In the genomic region with DNA sequence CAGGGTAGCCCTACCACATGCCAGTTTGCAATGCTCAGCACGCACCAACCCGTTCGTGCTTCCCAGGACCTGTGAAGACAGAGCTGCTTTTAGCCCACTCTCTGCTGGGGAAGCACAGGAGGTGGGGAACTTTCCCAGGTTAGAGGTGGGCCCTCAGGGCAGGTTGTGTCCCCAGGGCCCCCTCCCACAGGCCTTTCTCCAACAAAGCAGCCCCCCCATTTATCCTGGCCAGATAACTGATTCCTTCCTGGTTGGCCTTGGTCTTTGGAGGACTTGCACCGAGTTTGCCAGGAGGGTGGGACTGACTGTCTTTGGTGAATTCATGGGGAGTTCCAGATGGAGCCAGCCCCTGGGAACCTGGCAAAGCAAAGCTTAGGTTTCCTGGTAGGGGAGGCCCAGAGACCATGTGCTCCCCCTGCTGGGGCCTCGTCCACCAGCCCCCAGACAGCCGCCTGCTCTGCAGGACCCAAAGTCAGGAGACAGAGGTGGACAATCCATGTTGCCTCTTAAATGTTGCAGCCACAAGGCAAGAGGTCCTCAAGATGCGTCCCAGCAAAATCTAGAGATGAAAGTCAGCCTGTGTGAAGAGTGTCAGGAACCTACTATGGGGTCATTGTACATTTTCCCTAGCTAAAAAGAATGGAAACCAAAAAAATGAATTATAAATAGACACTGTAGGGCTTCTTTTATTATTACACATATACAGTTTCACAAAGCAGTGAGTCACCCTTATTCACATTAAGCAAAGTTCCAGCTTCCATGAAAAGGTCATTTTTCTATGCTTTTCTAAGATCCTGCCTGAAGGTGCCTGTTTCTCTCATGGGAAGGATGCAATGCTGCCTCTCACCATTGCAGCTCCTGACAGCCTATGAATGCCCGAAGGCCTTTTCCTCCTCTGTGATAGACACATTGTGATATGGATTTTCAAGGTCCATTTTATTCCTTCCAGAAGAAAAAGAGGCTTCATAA, we compare ENCODE assay signal across 11 cellular contexts.
A peak's percentile ranks its signal among the peaks of the same experiment; 100 is the strongest.
DNase-seq lines count a peak whose midpoint lies in the region; ATAC-seq and TF ChIP-seq lines count a peak whose summit lies in the region.
"Had no signal": no experiment of that assay in that cellular context is flagged by ENCODE, and none has a peak within 500 bp of the region (broad histone marks: within the 10 kb centered on the region; RNA-seq: fewer than 3 reads in every experiment).

No MANE protein-coding gene starts in this region.

- TF ChIP-seq POLR2A in gastrocnemius medialis (IDR thresholded peaks at IDR 0.05) = no peak

- H3K9me3 Mint-ChIP-seq in chondrocyte (ENCODE audit: low read depth) (no peaks in the 10 kb centered on the region), progenitor cell of endocrine pancreas (ENCODE audit: low read depth) (no peaks in the 10 kb centered on the region)

- no peak overlapping the region for H3K9ac ChIP-seq in trophoblast cell (ENCODE audit: low read length)

- H3K36me3 Mint-ChIP-seq in chondrocyte (ENCODE audit: low read depth) (no peaks in the 10 kb centered on the region), progenitor cell of endocrine pancreas (ENCODE audit: insufficient read depth) (no peaks in the 10 kb centered on the region)

- H4K91ac ChIP-seq in trophoblast cell (ENCODE audit: low read depth, low read length) = no peak overlapping the region

- peaks cover 22% of the 10 kb centered on the region for H3K4me1 Mint-ChIP-seq in chondrocyte (ENCODE audit: low read depth)
- H3K4me1 Mint-ChIP-seq in progenitor cell of endocrine pancreas (ENCODE audit: low read depth) = peaks cover 18% of the 10 kb centered on the region

- H3K4me1 ChIP-seq in trophoblast cell (ENCODE audit: control insufficient read depth in 1 of 2, insufficient read depth in 2 of 2, low read length in 2 of 2) (peaks cover 8 to 16% of the 10 kb centered on the region in 2 experiments), gastrocnemius medialis (peaks cover 3 to 9% of the 10 kb centered on the region in 2 donors)

- H3K79me1 ChIP-seq in trophoblast cell (ENCODE audit: low read length) = peaks cover 5% of the 10 kb centered on the region

- no peak overlapping the region for H4K8ac ChIP-seq in trophoblast cell (ENCODE audit: low read depth, low read length)

- H3K14ac ChIP-seq in trophoblast cell (ENCODE audit: low read length) = no peak overlapping the region

- TF ChIP-seq CTCF in chondrocyte (IDR thresholded peaks at IDR 0.05) = peak; percentile 69
- peak; percentile 37 for TF ChIP-seq CTCF in progenitor cell of endocrine pancreas (IDR thresholded peaks at IDR 0.05; ENCODE audit: unreplicated experiment)
- TF ChIP-seq CTCF in gastrocnemius medialis (IDR thresholded peaks at IDR 0.05 in 4 of 5, conservative IDR thresholded peaks at IDR 0.05 in 1 of 5) = peak in 1 of 5 experiments; percentile 16

- no peak overlapping the region for H2BK12ac ChIP-seq in trophoblast cell (ENCODE audit: low read length)

- no peak overlapping the region for H2AK5ac ChIP-seq in trophoblast cell (ENCODE audit: low read length)

- H3K9me3 ChIP-seq in trophoblast cell (ENCODE audit: insufficient read depth, low read depth, low read length) (peaks cover 1% of the 10 kb centered on the region), gastrocnemius medialis (no peaks in the 10 kb centered on the region)

- H4K12ac ChIP-seq in trophoblast cell (ENCODE audit: low read depth, low read length) = no peak overlapping the region

- H2BK5ac ChIP-seq in trophoblast cell (ENCODE audit: low read depth, low read length, poor library complexity) = no peak overlapping the region

- H3K27ac ChIP-seq in trophoblast cell (ENCODE audit: low read depth, low read length) (no peak overlapping the region), gastrocnemius medialis (no peak overlapping the region)

- WGBS in trophoblast cell (ENCODE audit: extremely low coverage, insufficient coverage, insufficient read length) = no CpG with 5 or more reads among the region's 8 CpGs

- in situ Hi-C loops in gastrocnemius medialis (cut with MboI; ENCODE audit: low sequenced_read_pairs in 4 of 4) = no loop called here

- no peak overlapping the region for H2AFZ ChIP-seq in trophoblast cell (ENCODE audit: insufficient read depth, low read length, poor library complexity)

- no peak overlapping the region for H3K4me2 ChIP-seq in trophoblast cell (ENCODE audit: low read length)

- no peaks in the 10 kb centered on the region for H3K79me2 ChIP-seq in trophoblast cell (ENCODE audit: control insufficient read depth, insufficient read depth, low read length, poor library complexity)

- H3K4me3 ChIP-seq in trophoblast cell (ENCODE audit: low read depth, low read length) = no peak overlapping the region
- H3K4me3 ChIP-seq in gastrocnemius medialis = no peak overlapping the region
- H3K4me3 ChIP-seq: lung had no signal

- ATAC-seq in gastrocnemius medialis (no peak), HG03039 (IDR thresholded peaks at IDR 0.05; ENCODE audit: unreplicated experiment) (no peak)

- H3K36me3 ChIP-seq in trophoblast cell (ENCODE audit: control insufficient read depth in 1 of 2, insufficient read depth in 2 of 2, low read length in 2 of 2) (no peaks in the 10 kb centered on the region), gastrocnemius medialis (no peaks in the 10 kb centered on the region)

- H3K4me3 Mint-ChIP-seq in chondrocyte (ENCODE audit: unreplicated experiment) (no peak overlapping the region), progenitor cell of endocrine pancreas (ENCODE audit: low read depth) (no peak overlapping the region)

- no peak overlapping the region for H2BK120ac ChIP-seq in trophoblast cell (ENCODE audit: insufficient read depth, low read length, poor library complexity)

- intact Hi-C loops in gastrocnemius medialis (cut with DNase I; ENCODE audit: low total_unique reads) = no loop called here

- no peak overlapping the region for H3K18ac ChIP-seq in trophoblast cell (ENCODE audit: low read length)

- DNase-seq in NCI-H524 (lab: John Stamatoyannopoulos, UW) (peak; percentile 16 to 65), NCI-H524 treated with DMSO at 0.1 percent for 48 hours (lab: John Stamatoyannopoulos, UW) (no peak), NCI-H1092 (lab: John Stamatoyannopoulos, UW) (peak; percentile 13), chondrocyte (ENCODE audit: low spot score) (no peak), progenitor cell of endocrine pancreas (ENCODE audit: low spot score, unreplicated experiment) (no peak), trophoblast cell (no peak), gastrocnemius medialis (no peak)
- DNase-seq: anterior cingulate cortex; stimulated activated CD4-positive, alpha-beta T cell treated with anti-CD3 and anti-CD28 coated beads, Interleukin-4, amount 100 ng/mL, for 4 hours had no signal

- no peak overlapping the region for H3K4ac ChIP-seq in trophoblast cell (ENCODE audit: low read depth, low read length)

- H3K27ac Mint-ChIP-seq in chondrocyte (ENCODE audit: unreplicated experiment) (peak overlapping the region; percentile 13), progenitor cell of endocrine pancreas (peak overlapping the region; percentile 20)

- peaks cover 25% of the 10 kb centered on the region for H3K27me3 Mint-ChIP-seq in chondrocyte (ENCODE audit: low read depth)
- peaks cover 11% of the 10 kb centered on the region for H3K27me3 Mint-ChIP-seq in progenitor cell of endocrine pancreas

- H3K27me3 ChIP-seq in trophoblast cell (ENCODE audit: insufficient read depth, low read length) (no peaks in the 10 kb centered on the region), gastrocnemius medialis (no peaks in the 10 kb centered on the region)

- no peak overlapping the region for H3K23ac ChIP-seq in trophoblast cell (ENCODE audit: low read length)

Comparison
In these comparisons a context has a peak if more than half of its experiments do, and no peak if none do; other contexts are left out.
1. DNase-seq: peak in NCI-H524 (2 of 2) and NCI-H1092 (single experiment); none in NCI-H524 treated with DMSO at 0.1 percent for 48 hours (single experiment), chondrocyte (single experiment), progenitor cell of endocrine pancreas (single experiment), trophoblast cell (0 of 2) and gastrocnemius medialis (0 of 2).